In the genomic region with DNA sequence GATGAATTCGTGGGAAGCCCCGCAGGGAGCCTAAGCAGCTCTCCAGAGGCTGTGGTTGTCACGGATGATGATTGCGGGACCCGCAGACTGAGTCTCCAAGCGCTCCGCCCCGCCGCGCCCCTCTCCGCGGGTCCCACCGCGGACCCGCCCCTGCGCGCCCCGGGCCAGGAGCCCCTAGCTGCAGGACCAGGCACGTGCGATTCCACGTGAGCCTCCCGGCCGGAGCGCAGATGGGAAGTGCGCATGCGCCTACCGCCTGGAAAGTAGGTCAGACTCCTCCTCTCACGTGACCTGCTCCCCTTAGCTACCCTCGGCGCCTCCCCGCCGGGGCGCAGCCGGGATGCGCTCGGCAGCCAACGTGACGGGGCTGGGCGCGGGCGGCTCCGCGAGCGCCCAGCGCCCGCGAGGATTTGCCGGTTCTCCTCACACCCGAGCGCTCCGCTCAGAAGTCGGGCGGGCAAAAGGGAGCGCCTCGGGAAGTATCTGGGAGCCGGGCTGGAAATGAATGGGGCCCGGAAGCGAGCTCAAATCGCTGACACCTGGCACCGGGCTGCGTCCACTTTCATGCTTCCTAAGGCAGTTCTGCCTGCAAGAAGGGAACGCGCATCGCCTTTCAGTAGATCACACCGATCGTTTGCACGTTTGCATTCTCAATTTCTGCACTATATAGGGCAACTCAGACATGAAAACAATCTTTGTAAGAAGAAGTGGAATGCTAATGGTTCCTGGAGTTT, we compare ENCODE assay signal across 1 cellular context.
TF ChIP-seq lines count a peak whose summit lies in the region.

No MANE protein-coding gene starts in this region.

TF ChIP-seq in HepG2, 621 proteins besides CTCF, POLR2A, EP300 and RAD21 (continued from another document and continues in another):
- TF ChIP-seq PBX3 (CRISPR knock-in tag; IDR thresholded peaks at IDR 0.05; ENCODE audit: borderline replicate concordance) (0 out of 2 replicates have a peak, but pooled peaks have one; percentile 25), GATAD1 (CRISPR knock-in tag; IDR thresholded peaks at IDR 0.05) (no peak; the same call in 1 of the 2 replicates), HDAC1 (CRISPR knock-in tag; IDR thresholded peaks at IDR 0.05) (peak; percentile 89), ZSCAN9 (CRISPR knock-in tag; IDR thresholded peaks at IDR 0.05; ENCODE audit: borderline replicate concordance) (peak; percentile 36; the same call in 1 of the 2 replicates), BRF2 (CRISPR knock-in tag; IDR thresholded peaks at IDR 0.05) (no peak), MIER3 (CRISPR knock-in tag; IDR thresholded peaks at IDR 0.05; ENCODE audit: borderline replicate concordance) (no peak), ZNF616 (CRISPR knock-in tag; IDR thresholded peaks at IDR 0.05; ENCODE audit: low read depth) (peak; percentile 97), TBX3 (IDR thresholded peaks at IDR 0.05; ENCODE audit: borderline replicate concordance) (no peak), ZNF317 (CRISPR knock-in tag; IDR thresholded peaks at IDR 0.05) (0 out of 2 replicates have a peak, but pooled peaks have one; percentile 11), ZFP82 (CRISPR knock-in tag; IDR thresholded peaks at IDR 0.05; ENCODE audit: borderline replicate concordance) (peak; percentile 86; the same call in 1 of the 2 replicates), RAD51 (IDR thresholded peaks at IDR 0.05; ENCODE audit: borderline replicate concordance) (peak; percentile 78), MEF2D (CRISPR knock-in tag; IDR thresholded peaks at IDR 0.05) (0 out of 2 replicates have a peak, but pooled peaks have one; percentile 37), ATF4 (CRISPR knock-in tag; IDR thresholded peaks at IDR 0.05) (peak in 1 of 2 experiments; percentile 38; a peak in 1 of 4 replicates), ZNF382 (CRISPR knock-in tag; IDR thresholded peaks at IDR 0.05; ENCODE audit: borderline replicate concordance) (no peak), PHF21A (CRISPR knock-in tag; IDR thresholded peaks at IDR 0.05) (peak; percentile 74), ARNT2 (CRISPR knock-in tag; IDR thresholded peaks at IDR 0.05; ENCODE audit: low read depth) (peak; percentile 97), HIVEP1 (CRISPR knock-in tag; IDR thresholded peaks at IDR 0.05) (peak; percentile 74; the same call in 1 of the 2 replicates), ZSCAN30 (CRISPR knock-in tag; IDR thresholded peaks at IDR 0.05) (no peak; the same call in 1 of the 2 replicates), IKZF5 (CRISPR knock-in tag; IDR thresholded peaks at IDR 0.05) (peak; percentile 79; the same call in 1 of the 2 replicates), RFX1 (IDR thresholded peaks at IDR 0.05) (no peak), ZNF225 (CRISPR knock-in tag; IDR thresholded peaks at IDR 0.05) (peak; percentile 96; the same call in 1 of the 2 replicates), ZNF33A (CRISPR knock-in tag; IDR thresholded peaks at IDR 0.05; ENCODE audit: borderline replicate concordance) (no peak), SYNCRIP (IDR thresholded peaks at IDR 0.05; ENCODE audit: insufficient read depth, low read depth, low read length) (no peak), DNMT1 (CRISPR knock-in tag; IDR thresholded peaks at IDR 0.05) (peak; percentile 39; the same call in 1 of the 2 replicates), ZNF83 (CRISPR knock-in tag; IDR thresholded peaks at IDR 0.05; ENCODE audit: borderline replicate concordance) (0 out of 2 replicates have a peak, but pooled peaks have one; percentile 81), NR2C2 (CRISPR knock-in tag; IDR thresholded peaks at IDR 0.05; ENCODE audit: borderline replicate concordance) (no peak; the same call in 1 of the 2 replicates), MED13 (CRISPR knock-in tag; IDR thresholded peaks at IDR 0.05) (peak; percentile 79; the same call in 1 of the 2 replicates), ELF3 (CRISPR knock-in tag; IDR thresholded peaks at IDR 0.05) (peak; percentile 71), ZNF251 (CRISPR knock-in tag; IDR thresholded peaks at IDR 0.05) (no peak), ZSCAN21 (CRISPR knock-in tag; IDR thresholded peaks at IDR 0.05; ENCODE audit: borderline replicate concordance) (peak; percentile 85), ZNF335 (CRISPR knock-in tag; IDR thresholded peaks at IDR 0.05) (no peak), NRL (CRISPR knock-in tag; IDR thresholded peaks at IDR 0.05; ENCODE audit: borderline replicate concordance) (peak; percentile 77; the same call in 1 of the 2 replicates), YEATS2 (CRISPR knock-in tag; IDR thresholded peaks at IDR 0.05; ENCODE audit: borderline replicate concordance) (no peak), BHLHE40 (IDR thresholded peaks at IDR 0.05; ENCODE audit: low read length) (peak; percentile 99), POLR2AphosphoS5 (IDR thresholded peaks at IDR 0.05; ENCODE audit: low read depth, low read length) (no peak; the same call in 1 of the 2 replicates), ZNF256 (CRISPR knock-in tag; conservative IDR thresholded peaks at IDR 0.05) (peak; percentile 97), CENPT (CRISPR knock-in tag; IDR thresholded peaks at IDR 0.05; ENCODE audit: low read depth) (no peak), ZNF441 (CRISPR knock-in tag; IDR thresholded peaks at IDR 0.05; ENCODE audit: borderline replicate concordance) (peak; percentile 85; the same call in 1 of the 2 replicates), NFE2L1 (CRISPR knock-in tag; IDR thresholded peaks at IDR 0.05; ENCODE audit: borderline replicate concordance) (no peak), HHEX (CRISPR knock-in tag; IDR thresholded peaks at IDR 0.05) (no peak), ASH2L (IDR thresholded peaks at IDR 0.05; ENCODE audit: insufficient read length, low read depth, low read length) (peak; percentile 81), ZNF570 (CRISPR knock-in tag; IDR thresholded peaks at IDR 0.05; ENCODE audit: borderline replicate concordance) (no peak), SNAPC2 (CRISPR knock-in tag; IDR thresholded peaks at IDR 0.05) (peak; percentile 87; the same call in 1 of the 2 replicates), XRCC5 (optimal IDR thresholded peaks at IDR 0.05; ENCODE audit: low read length) (peak; percentile 60), ZNF383 (CRISPR knock-in tag; IDR thresholded peaks at IDR 0.05; ENCODE audit: borderline replicate concordance) (no peak), ZNF234 (CRISPR knock-in tag; conservative IDR thresholded peaks at IDR 0.05) (no peak), ZNF543 (CRISPR knock-in tag; IDR thresholded peaks at IDR 0.05) (0 out of 2 replicates have a peak, but pooled peaks have one; percentile 29), PHB2 (IDR thresholded peaks at IDR 0.05; ENCODE audit: partially characterized antibody) (no peak)
- TF ChIP-seq, protein P1, sequence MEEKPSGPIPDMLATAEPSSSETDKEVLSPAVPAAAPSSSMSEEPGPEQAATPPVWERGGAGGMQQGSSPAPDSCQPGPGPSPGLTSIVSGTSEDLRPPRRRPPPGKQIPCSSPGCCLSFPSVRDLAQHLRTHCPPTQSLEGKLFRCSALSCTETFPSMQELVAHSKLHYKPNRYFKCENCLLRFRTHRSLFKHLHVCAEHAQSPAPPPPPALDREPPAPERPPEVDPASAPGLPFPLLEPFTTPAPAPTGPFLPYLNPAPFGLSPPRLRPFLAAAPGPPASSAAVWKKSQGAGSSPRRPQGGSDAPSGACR (CRISPR knock-in tag; IDR thresholded peaks at IDR 0.05), result no peak
- TF ChIP-seq, protein P2, sequence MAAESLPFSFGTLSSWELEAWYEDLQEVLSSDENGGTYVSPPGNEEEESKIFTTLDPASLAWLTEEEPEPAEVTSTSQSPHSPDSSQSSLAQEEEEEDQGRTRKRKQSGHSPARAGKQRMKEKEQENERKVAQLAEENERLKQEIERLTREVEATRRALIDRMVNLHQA (CRISPR knock-in tag; IDR thresholded peaks at IDR 0.05), result no peak
- TF ChIP-seq, protein P3, sequence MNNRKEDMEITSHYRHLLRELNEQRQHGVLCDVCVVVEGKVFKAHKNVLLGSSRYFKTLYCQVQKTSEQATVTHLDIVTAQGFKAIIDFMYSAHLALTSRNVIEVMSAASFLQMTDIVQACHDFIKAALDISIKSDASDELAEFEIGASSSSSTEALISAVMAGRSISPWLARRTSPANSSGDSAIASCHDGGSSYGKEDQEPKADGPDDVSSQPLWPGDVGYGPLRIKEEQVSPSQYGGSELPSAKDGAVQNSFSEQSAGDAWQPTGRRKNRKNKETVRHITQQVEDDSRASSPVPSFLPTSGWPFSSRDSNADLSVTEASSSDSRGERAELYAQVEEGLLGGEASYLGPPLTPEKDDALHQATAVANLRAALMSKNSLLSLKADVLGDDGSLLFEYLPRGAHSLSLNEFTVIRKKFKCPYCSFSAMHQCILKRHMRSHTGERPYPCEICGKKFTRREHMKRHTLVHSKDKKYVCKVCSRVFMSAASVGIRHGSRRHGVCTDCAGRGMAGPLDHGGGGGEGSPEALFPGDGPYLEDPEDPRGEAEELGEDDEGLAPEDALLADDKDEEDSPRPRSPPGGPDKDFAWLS (CRISPR knock-in tag; IDR thresholded peaks at IDR 0.05; ENCODE audit: borderline replicate concordance), result no peak
- TF ChIP-seq, protein P4, sequence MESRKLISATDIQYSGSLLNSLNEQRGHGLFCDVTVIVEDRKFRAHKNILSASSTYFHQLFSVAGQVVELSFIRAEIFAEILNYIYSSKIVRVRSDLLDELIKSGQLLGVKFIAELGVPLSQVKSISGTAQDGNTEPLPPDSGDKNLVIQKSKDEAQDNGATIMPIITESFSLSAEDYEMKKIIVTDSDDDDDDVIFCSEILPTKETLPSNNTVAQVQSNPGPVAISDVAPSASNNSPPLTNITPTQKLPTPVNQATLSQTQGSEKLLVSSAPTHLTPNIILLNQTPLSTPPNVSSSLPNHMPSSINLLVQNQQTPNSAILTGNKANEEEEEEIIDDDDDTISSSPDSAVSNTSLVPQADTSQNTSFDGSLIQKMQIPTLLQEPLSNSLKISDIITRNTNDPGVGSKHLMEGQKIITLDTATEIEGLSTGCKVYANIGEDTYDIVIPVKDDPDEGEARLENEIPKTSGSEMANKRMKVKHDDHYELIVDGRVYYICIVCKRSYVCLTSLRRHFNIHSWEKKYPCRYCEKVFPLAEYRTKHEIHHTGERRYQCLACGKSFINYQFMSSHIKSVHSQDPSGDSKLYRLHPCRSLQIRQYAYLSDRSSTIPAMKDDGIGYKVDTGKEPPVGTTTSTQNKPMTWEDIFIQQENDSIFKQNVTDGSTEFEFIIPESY (CRISPR knock-in tag; IDR thresholded peaks at IDR 0.05), result no peak; the same call in 1 of the 2 replicates
- TF ChIP-seq, protein P5, sequence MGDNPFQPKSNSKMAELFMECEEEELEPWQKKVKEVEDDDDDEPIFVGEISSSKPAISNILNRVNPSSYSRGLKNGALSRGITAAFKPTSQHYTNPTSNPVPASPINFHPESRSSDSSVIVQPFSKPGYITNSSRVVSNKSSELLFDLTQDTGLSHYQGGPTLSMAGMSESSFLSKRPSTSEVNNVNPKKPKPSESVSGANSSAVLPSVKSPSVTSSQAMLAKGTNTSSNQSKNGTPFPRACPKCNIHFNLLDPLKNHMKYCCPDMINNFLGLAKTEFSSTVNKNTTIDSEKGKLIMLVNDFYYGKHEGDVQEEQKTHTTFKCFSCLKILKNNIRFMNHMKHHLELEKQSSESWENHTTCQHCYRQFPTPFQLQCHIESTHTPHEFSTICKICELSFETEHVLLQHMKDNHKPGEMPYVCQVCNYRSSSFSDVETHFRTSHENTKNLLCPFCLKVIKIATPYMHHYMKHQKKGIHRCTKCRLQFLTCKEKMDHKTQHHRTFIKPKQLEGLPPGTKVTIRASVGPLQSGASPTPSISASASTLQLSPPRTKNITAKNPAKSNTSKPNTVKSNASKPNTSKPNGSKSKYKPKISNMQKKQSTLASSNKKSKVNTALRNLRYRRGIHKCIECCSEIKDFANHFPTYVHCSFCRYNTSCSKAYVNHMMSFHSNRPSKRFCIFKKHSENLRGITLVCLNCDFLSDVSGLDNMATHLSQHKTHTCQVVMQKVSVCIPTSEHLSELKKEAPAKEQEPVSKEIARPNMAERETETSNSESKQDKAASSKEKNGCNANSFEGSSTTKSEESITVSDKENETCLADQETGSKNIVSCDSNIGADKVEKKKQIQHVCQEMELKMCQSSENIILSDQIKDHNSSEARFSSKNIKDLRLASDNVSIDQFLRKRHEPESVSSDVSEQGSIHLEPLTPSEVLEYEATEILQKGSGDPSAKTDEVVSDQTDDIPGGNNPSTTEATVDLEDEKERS (CRISPR knock-in tag; IDR thresholded peaks at IDR 0.05), result no peak
- TF ChIP-seq, protein P6, sequence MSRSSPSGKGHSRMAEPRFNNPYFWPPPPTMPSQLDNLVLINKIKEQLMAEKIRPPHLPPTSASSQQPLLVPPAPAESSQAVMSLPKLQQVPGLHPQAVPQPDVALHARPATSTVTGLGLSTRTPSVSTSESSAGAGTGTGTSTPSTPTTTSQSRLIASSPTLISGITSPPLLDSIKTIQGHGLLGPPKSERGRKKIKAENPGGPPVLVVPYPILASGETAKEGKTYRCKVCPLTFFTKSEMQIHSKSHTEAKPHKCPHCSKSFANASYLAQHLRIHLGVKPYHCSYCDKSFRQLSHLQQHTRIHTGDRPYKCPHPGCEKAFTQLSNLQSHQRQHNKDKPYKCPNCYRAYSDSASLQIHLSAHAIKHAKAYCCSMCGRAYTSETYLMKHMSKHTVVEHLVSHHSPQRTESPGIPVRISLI (CRISPR knock-in tag; IDR thresholded peaks at IDR 0.05; ENCODE audit: borderline replicate concordance), result peak; percentile 63; the same call in 1 of the 2 replicates
